Comparison of ENCODE assay signal across 8 cellular contexts in genomic region chr6:79713701-79714322, GRCh38.
DNase-seq lines count a peak whose midpoint lies in the region; ATAC-seq and TF ChIP-seq lines count a peak whose summit lies in the region.

No MANE protein-coding gene starts in this region.

- H3K36me3 Mint-ChIP-seq in activated CD4-positive, alpha-beta T cell treated with anti-CD3 and anti-CD28 coated beads, Interleukin-2, amount 10 ng/mL, durations not matched to agents 7 days and 5 days (ENCODE audit: low read depth) = no peaks in the 10 kb centered on the region

- H2BK120ac ChIP-seq in neuronal stem cell (ENCODE audit: low read depth, low read length) = no peak overlapping the region

- no peak overlapping the region for H3K4me3 ChIP-seq in H7 (ENCODE audit: insufficient read depth, low read depth, low read length)
- H3K4me3 ChIP-seq in esophagus muscularis mucosa = no peak overlapping the region
- H3K4me3 ChIP-seq in neuronal stem cell (ENCODE audit: low read length in 2 of 2) = no peak overlapping the region

- no peak overlapping the region for H2BK5ac ChIP-seq in neuronal stem cell (ENCODE audit: low read length)

- no peak overlapping the region for H3K4me2 ChIP-seq in neuronal stem cell (ENCODE audit: insufficient read depth, low read length, poor library complexity, severe bottlenecking)

- POLR2A ChIA-PET in activated CD4-positive, alpha-beta T cell treated with anti-CD3 and anti-CD28 coated beads, Interleukin-2, amount 10 ng/mL, durations not matched to agents 7 days and 5 days (lab: Charles Lee) = no interaction called here

- no peak overlapping the region for H3K27ac Mint-ChIP-seq in activated CD4-positive, alpha-beta T cell treated with anti-CD3 and anti-CD28 coated beads, Interleukin-2, amount 10 ng/mL, durations not matched to agents 7 days and 5 days

- peaks cover 6% of the 10 kb centered on the region for H3K27me3 Mint-ChIP-seq in activated CD4-positive, alpha-beta T cell treated with anti-CD3 and anti-CD28 coated beads, Interleukin-2, amount 10 ng/mL, durations not matched to agents 7 days and 5 days

- no peak overlapping the region for H3K18ac ChIP-seq in neuronal stem cell (ENCODE audit: low read length)

- no peak overlapping the region for H3K4me3 Mint-ChIP-seq in activated CD4-positive, alpha-beta T cell treated with anti-CD3 and anti-CD28 coated beads, Interleukin-2, amount 10 ng/mL, durations not matched to agents 7 days and 5 days

- intact Hi-C loops in esophagus muscularis mucosa (cut with DNase I) = no loop called here

- no peaks in the 10 kb centered on the region for H3K9me3 ChIP-seq in esophagus muscularis mucosa
- H3K9me3 ChIP-seq in neuronal stem cell (replicated peaks in 1 of 2; ENCODE audit: control insufficient read depth in 2 of 2, insufficient read depth in 1 of 2, low read depth in 1 of 2, low read length in 2 of 2) = no peaks in the 10 kb centered on the region

- no peak for TF ChIP-seq POLR2A in esophagus muscularis mucosa (IDR thresholded peaks at IDR 0.05; ENCODE audit: low read depth)

- H3K9me3 Mint-ChIP-seq in activated CD4-positive, alpha-beta T cell treated with anti-CD3 and anti-CD28 coated beads, Interleukin-2, amount 10 ng/mL, durations not matched to agents 7 days and 5 days = no peaks in the 10 kb centered on the region

- H2BK15ac ChIP-seq in neuronal stem cell (ENCODE audit: low read length) = no peak overlapping the region

- 18% methylated on average over 5 of the region's 5 CpGs for WGBS in esophagus muscularis mucosa
- no CpG with 5 or more reads among the region's 5 CpGs for WGBS in neuronal stem cell (ENCODE audit: extremely low coverage in 2 of 2, insufficient read length in 2 of 2, insufficient replicate concordance in 1 of 2), 2 donors

- peak; percentile 54 to 60 (median 56) for TF ChIP-seq CTCF in esophagus muscularis mucosa (IDR thresholded peaks at IDR 0.05)

- DNase-seq in DMS79 treated with DMSO at 0.1 percent for 48 hours (lab: John Stamatoyannopoulos, UW) (peak; percentile 8), DMS79 (lab: John Stamatoyannopoulos, UW) (no peak), H7 (peak; percentile 19), NCI-H2081 treated with DMSO at 0.1 percent for 48 hours (lab: John Stamatoyannopoulos, UW) (peak; percentile 12), esophagus muscularis mucosa (ENCODE audit: extremely low spot score) (no peak), neuronal stem cell (ENCODE audit: low spot score) (peak; percentile 44)
- DNase-seq in activated CD4-positive, alpha-beta T cell treated with anti-CD3 and anti-CD28 coated beads, Interleukin-2, amount 10 ng/mL, durations not matched to agents 7 days and 5 days = peak; percentile 46

- no peak overlapping the region for H4K8ac ChIP-seq in neuronal stem cell (ENCODE audit: low read depth, low read length)

- no peak overlapping the region for H3K23ac ChIP-seq in neuronal stem cell (ENCODE audit: low read depth, low read length, poor library complexity)

- H2AK5ac ChIP-seq in neuronal stem cell (ENCODE audit: low read depth, low read length) = no peak overlapping the region

- no peak overlapping the region for H3K14ac ChIP-seq in neuronal stem cell (ENCODE audit: low read length)

- H3K27ac ChIP-seq in esophagus muscularis mucosa (replicated peaks in 1 of 4) (no peak overlapping the region), neuronal stem cell (replicated peaks; ENCODE audit: low read length) (no peak overlapping the region)

- no peak for TF ChIP-seq EP300 in esophagus muscularis mucosa (IDR thresholded peaks at IDR 0.05)

- H3K79me1 ChIP-seq in neuronal stem cell (ENCODE audit: low read depth, low read length) = no peaks in the 10 kb centered on the region

- no peak overlapping the region for H3K9ac ChIP-seq in neuronal stem cell (ENCODE audit: low read depth, low read length, poor library complexity)

- no peak overlapping the region for H2BK12ac ChIP-seq in neuronal stem cell (ENCODE audit: low read length)

- H3K36me3 ChIP-seq in H7 (replicated peaks; ENCODE audit: control insufficient read depth, insufficient read depth, low read length) (no peaks in the 10 kb centered on the region), esophagus muscularis mucosa (no peaks in the 10 kb centered on the region), neuronal stem cell (replicated peaks in 1 of 2; ENCODE audit: control insufficient read depth in 2 of 2, insufficient read depth in 2 of 2, low read length in 2 of 2) (no peaks in the 10 kb centered on the region)

- no peak overlapping the region for H3K4ac ChIP-seq in neuronal stem cell (ENCODE audit: low read length)

- H2AFZ ChIP-seq in neuronal stem cell (ENCODE audit: low read length) = peak overlapping the region; percentile 40

- no peak for ATAC-seq in GM21528 (IDR thresholded peaks at IDR 0.05; ENCODE audit: low FRiP score, unreplicated experiment)

- H3K27me3 ChIP-seq in H7 (ENCODE audit: control insufficient read depth, insufficient read depth, low read length) = no peaks in the 10 kb centered on the region
- no peaks in the 10 kb centered on the region for H3K27me3 ChIP-seq in esophagus muscularis mucosa
- no peaks in the 10 kb centered on the region for H3K27me3 ChIP-seq in neuronal stem cell (ENCODE audit: control insufficient read depth in 3 of 3, insufficient read depth in 3 of 3, low read depth in 1 of 3, low read length in 3 of 3)

- peaks cover 0 to 12% (median 11%) of the 10 kb centered on the region in 4 donors for H3K4me1 ChIP-seq in esophagus muscularis mucosa
- H3K4me1 ChIP-seq in neuronal stem cell (ENCODE audit: control insufficient read depth in 2 of 2, insufficient read depth in 1 of 2, low read depth in 1 of 2, low read length in 2 of 2) = peaks cover 0 to 10% of the 10 kb centered on the region in 2 donors

- no peak overlapping the region for H4K91ac ChIP-seq in neuronal stem cell (ENCODE audit: low read depth, low read length, poor library complexity)

- CTCF ChIA-PET in activated CD4-positive, alpha-beta T cell treated with anti-CD3 and anti-CD28 coated beads, Interleukin-2, amount 10 ng/mL, durations not matched to agents 7 days and 5 days (lab: Charles Lee) = no interaction called here

- H3K4me1 Mint-ChIP-seq in activated CD4-positive, alpha-beta T cell treated with anti-CD3 and anti-CD28 coated beads, Interleukin-2, amount 10 ng/mL, durations not matched to agents 7 days and 5 days = no peaks in the 10 kb centered on the region

Comparison
In these comparisons a context has a peak if more than half of its experiments do, and no peak if none do; other contexts are left out.
1. DNase-seq: peak in DMS79 treated with DMSO at 0.1 percent for 48 hours (single experiment), H7 (single experiment), NCI-H2081 treated with DMSO at 0.1 percent for 48 hours (single experiment), activated CD4-positive, alpha-beta T cell treated with anti-CD3 and anti-CD28 coated beads, Interleukin-2, amount 10 ng/mL, durations not matched to agents 7 days and 5 days (single experiment) and neuronal stem cell (single experiment); none in DMS79 (single experiment) and esophagus muscularis mucosa (single experiment).